ENCODE assay signal across 20 cellular contexts in genomic region chr17:82616021-82616703, GRCh38.
"Had no signal": no experiment of that assay in that cellular context is flagged by ENCODE, and none has a peak within 500 bp of the region (broad histone marks: within the 10 kb centered on the region; RNA-seq: fewer than 3 reads in every experiment).

No MANE protein-coding gene starts in this region.

- H3K4me3 ChIP-seq: coronary artery, esophagus squamous epithelium, lung, pancreas, smooth muscle cell, testis, tibial artery, upper lobe of left lung had no signal

- H3K9me3 ChIP-seq: esophagus squamous epithelium, neutrophil, pancreas, testis, tibial artery, upper lobe of left lung had no signal

- H3K4me1 ChIP-seq: pancreas, testis, tibial artery had no signal

- H3K4me2 ChIP-seq: smooth muscle cell had no signal

- ATAC-seq: effector memory CD8-positive, alpha-beta T cell; pancreas; sciatic nerve; stimulated activated effector memory CD8-positive, alpha-beta T cell treated with anti-CD3 and anti-CD28 coated beads, Interleukin-12 subunit alpha, Interleukin-12 subunit beta, amount 100 ng/mL, for 72 hours; stimulated activated naive CD8-positive, alpha-beta T cell treated with anti-CD3 and anti-CD28 coated beads, Interleukin-15, Interleukin-2, amounts not matched to agents 100 U/mL and 50 U/mL, for 24 hours had no signal

- DNase-seq: dermis blood vessel endothelial cell; effector memory CD8-positive, alpha-beta T cell; esophagus squamous epithelium; foreskin melanocyte; hypothalamus; immature natural killer cell; retina; stimulated activated CD4-positive, alpha-beta T cell treated with anti-CD3 and anti-CD28 coated beads, Interleukin-2, amount 100 ng/mL, for 24 hours; stimulated activated CD4-positive, alpha-beta T cell treated with anti-CD3 and anti-CD28 coated beads, Interleukin-4, amount 100 ng/mL, for 24 hours; stimulated activated naive CD8-positive, alpha-beta T cell treated with anti-CD3 and anti-CD28 coated beads, Interleukin-15, Interleukin-2, amounts not matched to agents 100 U/mL and 50 U/mL, for 24 hours; testis; tibial artery had no signal

- H3K27ac ChIP-seq: coronary artery, esophagus squamous epithelium, neutrophil, pancreas, testis, tibial artery, upper lobe of left lung had no signal

- H3K27me3 ChIP-seq: esophagus squamous epithelium, neutrophil, pancreas, testis, tibial artery, upper lobe of left lung had no signal
